ENCODE assay signal across 23 cellular contexts in genomic region chr2:62884086-62884485, GRCh38.
"Had no signal": no experiment of that assay in that cellular context is flagged by ENCODE, and none has a peak within 500 bp of the region (broad histone marks: within the 10 kb centered on the region; RNA-seq: fewer than 3 reads in every experiment).

No MANE protein-coding gene starts in this region.

- H3K9me3 ChIP-seq: MG63, SJSA1 had no signal

- H3K4me1 ChIP-seq: SJSA1 had no signal

- H3K4me3 ChIP-seq: MG63, SJSA1, SK-N-MC had no signal

- ATAC-seq: Panc1, PC-3 had no signal

- H3K27me3 ChIP-seq: MG63, SJSA1 had no signal

- DNase-seq: Karpas-422, KG1, MG63, NCI-H1092, NCI-H1105 treated with DMSO at 0.1 percent for 48 hours, NCI-H1417 treated with DMSO at 0.1 percent for 48 hours, NCI-H146, NCI-H1694 treated with DMSO at 0.1 percent for 48 hours, NCI-H2029, NCI-H2081 treated with DMSO at 0.1 percent for 48 hours, NCI-H2171, NCI-H446, NCI-H510A, NCI-H524 treated with DMSO at 0.1 percent for 48 hours, NCI-H69, NCI-H774, PC-3, Right ventricle myocardium superior, SIG-M5, T-helper 1 cell had no signal

- H3K27ac ChIP-seq: SJSA1, SK-N-MC had no signal
